Comparison of ENCODE assay signal across 8 cellular contexts in the genomic region with DNA sequence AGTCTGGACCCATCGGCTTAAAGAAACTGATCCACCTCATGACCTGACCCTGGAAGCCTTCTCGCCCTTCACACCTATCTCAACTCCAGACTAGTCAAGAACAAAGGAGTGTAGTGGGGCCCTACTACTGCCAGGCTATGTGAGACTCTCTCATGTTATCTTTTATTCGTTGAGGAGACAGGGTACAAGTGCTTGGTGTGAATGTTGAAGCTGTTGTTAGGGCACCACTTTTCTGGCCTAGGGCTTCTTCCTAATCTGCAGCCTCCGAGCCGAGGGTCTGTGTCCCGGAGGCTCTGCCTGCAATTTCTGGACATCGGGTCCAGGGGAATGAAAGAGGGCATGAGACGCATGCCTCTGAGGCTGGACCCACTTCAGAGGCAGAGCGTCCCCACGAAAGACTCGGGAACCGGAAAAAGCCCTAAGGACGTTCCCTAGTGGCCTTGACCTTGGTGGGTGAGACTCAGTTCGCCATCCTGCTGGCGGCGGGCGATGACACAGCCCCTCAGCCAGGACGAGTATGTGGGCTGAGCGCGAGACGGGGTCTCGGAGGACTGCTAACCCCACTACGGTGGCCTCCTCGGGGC. TPM values are rescaled to one million over a fixed set of nuclear protein-coding genes. Genes with fewer than 3 reads are reported as not detected.
DNase-seq lines count a peak whose midpoint lies in the region; ATAC-seq and TF ChIP-seq lines count a peak whose summit lies in the region.

No MANE protein-coding gene starts in this region.

- in situ Hi-C loops in HAP-1 (cut with MboI; ENCODE audit: low sequenced_read_pairs): no loop called here

- H3K27ac ChIP-seq in A673 (ENCODE audit: low read depth, low read length, poor library complexity, severe bottlenecking) (peak overlapping the region; percentile 90), stomach (peak overlapping the region; percentile 81 to 93 (median 90))

- TF ChIP-seq EP300 in stomach (IDR thresholded peaks at IDR 0.05): no peak

- POLR2A ChIA-PET in A673 (lab: Charles Lee; ENCODE audit: low non-redundant PET): interaction anchor here (0.6 kb wide), 1 partner anchor 279 kb away, joined by 4 read pairs; no protein-coding TSS in a partner anchor

- TF ChIP-seq CTCF in A673 (conservative IDR thresholded peaks at IDR 0.05; ENCODE audit: low read depth, low read length) (no peak), stomach (IDR thresholded peaks at IDR 0.05) (no peak)

- H3K36me3 ChIP-seq in A673 (ENCODE audit: insufficient read depth, low read length, poor library complexity, severe bottlenecking) (no peaks in the 10 kb centered on the region), HAP-1 (replicated peaks) (peaks cover 11% of the 10 kb centered on the region), iPS-15b (ENCODE audit: control insufficient read depth, insufficient read depth, low read length) (peaks cover 3% of the 10 kb centered on the region), stomach (peaks cover 0 to 11% (median 0%) of the 10 kb centered on the region in 4 donors)

- H3K27me3 ChIP-seq in A673 (replicated peaks; ENCODE audit: insufficient read depth, low read depth, low read length, poor library complexity) (no peaks in the 10 kb centered on the region), HAP-1 (ENCODE audit: low read depth) (no peaks in the 10 kb centered on the region), iPS-15b (ENCODE audit: control insufficient read depth, insufficient read depth, low read length) (no peaks in the 10 kb centered on the region), stomach (no peaks in the 10 kb centered on the region)

- peak overlapping the region; percentile 98 for H3K9ac ChIP-seq in iPS-15b (ENCODE audit: low read depth, low read length)

- no peak for TF ChIP-seq POLR2A in stomach (IDR thresholded peaks at IDR 0.05)

- H3K9me3 ChIP-seq in A673 (ENCODE audit: low read depth, low read length, poor library complexity, severe bottlenecking): no peaks in the 10 kb centered on the region
- no peaks in the 10 kb centered on the region for H3K9me3 ChIP-seq in HAP-1
- no peaks in the 10 kb centered on the region for H3K9me3 ChIP-seq in iPS-15b (ENCODE audit: control insufficient read depth, insufficient read depth, low read length)
- no peaks in the 10 kb centered on the region for H3K9me3 ChIP-seq in stomach

- H3K4me3 ChIP-seq in A673 (ENCODE audit: low read depth, low read length, poor library complexity, severe bottlenecking): peak overlapping the region; percentile 90
- H3K4me3 ChIP-seq in HAP-1: peak overlapping the region; percentile 94
- peak overlapping the region; percentile 99 for H3K4me3 ChIP-seq in iPS-15b (ENCODE audit: low read depth, low read length)
- H3K4me3 ChIP-seq in stomach: peak overlapping the region; percentile 94 to 100 (median 98)

- intact Hi-C loops in A673 (cut with micrococcal nuclease; ENCODE audit: unreplicated experiment) (loop anchor here (10.0 kb wide), 1 partner anchor 504 kb away; no protein-coding TSS in a partner anchor), stomach (cut with DNase I; ENCODE audit: low total_unique reads) (no loop called here)

- ATAC-seq in HG02678 (IDR thresholded peaks at IDR 0.05; ENCODE audit: unreplicated experiment): no peak

- peak; percentile 17 for DNase-seq in A673 (ENCODE audit: low spot score)
- DNase-seq in HAP-1 (ENCODE audit: low spot score in 2 of 2): no peak
- peak; percentile 1 for DNase-seq in activated T-helper 1 cell treated with Interleukin-2 at 50 U/mL for 16 hours (ENCODE audit: low read depth)
- DNase-seq in stomach: no peak
- no peak for DNase-seq in inferior parietal cortex (ENCODE audit: extremely low spot score)
- DNase-seq in NCI-H526 (lab: John Stamatoyannopoulos, UW): no peak

- 2 to 3% (median 3%) methylated on average over 12 to 24 of the region's 24 CpGs for WGBS in stomach, 5 donors

- BruUV-seq in A673 (replicated peaks; lab: Mats Ljungman, UMichigan): no TSS peak

- CTCF ChIA-PET in A673 (lab: Charles Lee): interaction anchor here (0.6 to 1.1 kb wide), 2 partner anchors 11 to 1010 kb away, joined by 4 to 9 read pairs; no protein-coding TSS in a partner anchor

- H3K4me1 ChIP-seq in A673 (ENCODE audit: insufficient read depth, low read length, poor library complexity, severe bottlenecking): peaks cover 9% of the 10 kb centered on the region
- H3K4me1 ChIP-seq in HAP-1: peaks cover 11% of the 10 kb centered on the region
- peaks cover 12% of the 10 kb centered on the region for H3K4me1 ChIP-seq in iPS-15b (ENCODE audit: control insufficient read depth, insufficient read depth, low read length)
- peaks cover 14 to 33% (median 28%) of the 10 kb centered on the region in 4 donors for H3K4me1 ChIP-seq in stomach

RNA-seq across cellular contexts. Expression of gene DNAJC11, which starts 0.7 kb away (rescaled TPM):
- total RNA-seq in A673 (2021) (94.2 and 106 TPM in 2 replicates), stomach (10 to 100 TPM; 22.8 to 93.9 (median 63.9) TPM)
- polyA plus RNA-seq in stomach: 10 to 100 TPM; 20.0 to 27.2 (median 24.4) TPM

Comparison
In these comparisons a context has a peak if more than half of its experiments do, and no peak if none do; other contexts are left out.
1. DNase-seq: peak in A673 (single experiment) and activated T-helper 1 cell treated with Interleukin-2 at 50 U/mL for 16 hours (single experiment); none in HAP-1 (0 of 2), stomach (single experiment), inferior parietal cortex (single experiment) and NCI-H526 (0 of 2).
2. Peak in every context shown above with its lines, with median percentiles within 50 percentile points of each other: H3K4me3 ChIP-seq.